16 cellular contexts compared by ENCODE assay signal in the genomic region with DNA sequence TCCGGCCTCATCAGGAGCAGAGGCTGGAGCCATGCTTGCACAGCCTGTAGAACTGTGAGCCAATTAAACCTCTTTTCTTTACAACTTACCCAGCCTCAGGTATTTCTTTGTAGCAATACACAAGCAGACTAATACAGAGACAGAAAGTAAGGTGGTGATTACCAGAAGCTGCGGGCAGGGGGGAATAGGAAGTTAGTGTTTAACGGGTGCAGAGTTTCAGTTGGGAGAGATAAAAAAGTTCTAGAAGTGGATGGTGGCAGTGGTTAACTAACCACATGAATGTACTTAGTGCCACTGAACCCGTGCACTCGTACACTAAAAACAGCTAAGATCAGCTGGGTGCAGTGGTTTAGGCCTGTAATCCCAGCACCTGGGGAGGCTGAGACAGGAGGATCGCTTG.
A peak's percentile ranks its signal among the peaks of the same experiment; 100 is the strongest.
DNase-seq lines count a peak whose midpoint lies in the region; ATAC-seq and TF ChIP-seq lines count a peak whose summit lies in the region.
"Had no signal": no experiment of that assay in that cellular context is flagged by ENCODE, and none has a peak within 500 bp of the region (broad histone marks: within the 10 kb centered on the region; RNA-seq: fewer than 3 reads in every experiment).

No MANE protein-coding gene starts in this region.

- peak overlapping the region in 2 of 3 donors; percentile 15 to 48 for H3K27ac Mint-ChIP-seq in CD4-positive, CD25-positive, alpha-beta regulatory T cell
- no peak overlapping the region for H3K27ac Mint-ChIP-seq in activated naive CD8-positive, alpha-beta T cell treated with anti-CD3 and anti-CD28 coated beads for 36 hours
- H3K27ac Mint-ChIP-seq in Calu3 (ENCODE audit: unreplicated experiment), result no peak overlapping the region
- H3K27ac Mint-ChIP-seq: B cell had no signal

- no peaks in the 10 kb centered on the region for H3K36me3 Mint-ChIP-seq in CD4-positive, CD25-positive, alpha-beta regulatory T cell
- H3K36me3 Mint-ChIP-seq in activated naive CD8-positive, alpha-beta T cell treated with anti-CD3 and anti-CD28 coated beads for 36 hours, result peaks cover 6% of the 10 kb centered on the region
- H3K36me3 Mint-ChIP-seq in Calu3 (ENCODE audit: insufficient read depth, unreplicated experiment), result no peaks in the 10 kb centered on the region

- ATAC-seq in CD4-positive, CD25-positive, alpha-beta regulatory T cell (ENCODE audit: low read depth in 2 of 2), result peak; percentile 34 to 56
- ATAC-seq in GM21717 (IDR thresholded peaks at IDR 0.05; ENCODE audit: unreplicated experiment), result no peak
- ATAC-seq: esophagus mucosa had no signal

- peaks cover 0 to 2% (median 0%) of the 10 kb centered on the region in 7 donors for H3K9me3 Mint-ChIP-seq in CD4-positive, CD25-positive, alpha-beta regulatory T cell
- peaks cover 12% of the 10 kb centered on the region for H3K9me3 Mint-ChIP-seq in activated naive CD8-positive, alpha-beta T cell treated with anti-CD3 and anti-CD28 coated beads for 36 hours
- no peaks in the 10 kb centered on the region for H3K9me3 Mint-ChIP-seq in Calu3 (ENCODE audit: low read depth, unreplicated experiment)

- peaks cover 3 to 9% of the 10 kb centered on the region in 2 experiments for H3K9me3 ChIP-seq in CD4-positive, CD25-positive, alpha-beta regulatory T cell (ENCODE audit: control insufficient read depth in 2 of 2, low read length in 2 of 2)
- H3K9me3 ChIP-seq in ascending aorta, result peaks cover 0 to 5% of the 10 kb centered on the region in 2 donors
- H3K9me3 ChIP-seq: SK-N-SH had no signal

- H3K27me3 Mint-ChIP-seq in CD4-positive, CD25-positive, alpha-beta regulatory T cell, result peaks cover 6% of the 10 kb centered on the region
- H3K27me3 Mint-ChIP-seq in activated naive CD8-positive, alpha-beta T cell treated with anti-CD3 and anti-CD28 coated beads for 36 hours, result peaks cover 22% of the 10 kb centered on the region
- H3K27me3 Mint-ChIP-seq in Calu3 (ENCODE audit: unreplicated experiment), result no peaks in the 10 kb centered on the region

- no peak overlapping the region for H3K27ac ChIP-seq in CD4-positive, CD25-positive, alpha-beta regulatory T cell (ENCODE audit: insufficient read depth, low read length, poor library complexity, severe bottlenecking)
- H3K27ac ChIP-seq in ascending aorta, result no peak overlapping the region
- H3K27ac ChIP-seq: HL-60 had no signal

- H3K4me1 ChIP-seq in CD4-positive, CD25-positive, alpha-beta regulatory T cell (ENCODE audit: control insufficient read depth, insufficient read depth, low read length, poor library complexity, severe bottlenecking), result no peaks in the 10 kb centered on the region
- no peaks in the 10 kb centered on the region for H3K4me1 ChIP-seq in ascending aorta

- H3K4me1 Mint-ChIP-seq in CD4-positive, CD25-positive, alpha-beta regulatory T cell, result peaks cover 0 to 18% (median 5%) of the 10 kb centered on the region in 4 donors
- peaks cover 6% of the 10 kb centered on the region for H3K4me1 Mint-ChIP-seq in activated naive CD8-positive, alpha-beta T cell treated with anti-CD3 and anti-CD28 coated beads for 36 hours
- H3K4me1 Mint-ChIP-seq in Calu3 (ENCODE audit: low read depth, unreplicated experiment), result no peaks in the 10 kb centered on the region
- H3K4me1 Mint-ChIP-seq: B cell had no signal

- CTCF ChIA-PET in Calu3 (lab: Charles Lee), result no interaction called here

- DNase-seq in CD4-positive, CD25-positive, alpha-beta regulatory T cell, result peak in 2 of 3 donors; percentile 21 to 55
- DNase-seq in GM12864 (ENCODE audit: low read depth) (peak; percentile 38), OCI-M1 (lab: John Stamatoyannopoulos, UW) (peak; percentile 64), ascending aorta (ENCODE audit: low spot score in 2 of 2) (no peak), cortex of kidney (lab: John Stamatoyannopoulos, UW) (no peak), Calu3 (no peak)
- peak; percentile 49 for DNase-seq in activated naive CD8-positive, alpha-beta T cell treated with anti-CD3 and anti-CD28 coated beads for 36 hours
- DNase-seq: amniotic stem cell, H7, hippocampal formation, NCI-H2107, SK-N-SH had no signal

- intact Hi-C loops in ascending aorta (cut with DNase I), result no loop called here
- intact Hi-C loops in Calu3 (cut with micrococcal nuclease; ENCODE audit: unreplicated experiment), result no loop called here

- H3K36me3 ChIP-seq in CD4-positive, CD25-positive, alpha-beta regulatory T cell (ENCODE audit: control insufficient read depth, insufficient read depth, low read length), result no peaks in the 10 kb centered on the region
- H3K36me3 ChIP-seq in ascending aorta, result no peaks in the 10 kb centered on the region

- no peaks in the 10 kb centered on the region for H3K27me3 ChIP-seq in CD4-positive, CD25-positive, alpha-beta regulatory T cell (ENCODE audit: control insufficient read depth, insufficient read depth, low read length)
- H3K27me3 ChIP-seq in ascending aorta, result no peaks in the 10 kb centered on the region

- no TSS peak for BruUV-seq in Calu3 (replicated peaks; lab: Mats Ljungman, UMichigan)

- no peak overlapping the region for H3K4me3 ChIP-seq in CD4-positive, CD25-positive, alpha-beta regulatory T cell (ENCODE audit: low read depth, low read length)
- H3K4me3 ChIP-seq in GM12864 (ENCODE audit: low read depth, low read length) (no peak overlapping the region), ascending aorta (no peak overlapping the region)

- peak overlapping the region in 2 of 4 donors; percentile 4 for H3K4me3 Mint-ChIP-seq in CD4-positive, CD25-positive, alpha-beta regulatory T cell
- no peak overlapping the region for H3K4me3 Mint-ChIP-seq in activated naive CD8-positive, alpha-beta T cell treated with anti-CD3 and anti-CD28 coated beads for 36 hours
- H3K4me3 Mint-ChIP-seq in Calu3 (ENCODE audit: low read depth, unreplicated experiment), result no peak overlapping the region
- H3K4me3 Mint-ChIP-seq: B cell had no signal

- TF ChIP-seq CTCF in GM12864 (IDR thresholded peaks at IDR 0.05; ENCODE audit: low read depth, low read length, missing control alignments) (no peak), ascending aorta (IDR thresholded peaks at IDR 0.05) (no peak), Calu3 (IDR thresholded peaks at IDR 0.05; ENCODE audit: unreplicated experiment) (no peak)

Comparison
In these comparisons a context has a peak if more than half of its experiments do, and no peak if none do; other contexts are left out.
1. DNase-seq: peak in CD4-positive, CD25-positive, alpha-beta regulatory T cell (2 of 3), GM12864 (single experiment), OCI-M1 (single experiment) and activated naive CD8-positive, alpha-beta T cell treated with anti-CD3 and anti-CD28 coated beads for 36 hours (single experiment); none in ascending aorta (0 of 2), cortex of kidney (single experiment) and Calu3 (single experiment).
2. H3K27ac Mint-ChIP-seq: peak in CD4-positive, CD25-positive, alpha-beta regulatory T cell (2 of 3); none in activated naive CD8-positive, alpha-beta T cell treated with anti-CD3 and anti-CD28 coated beads for 36 hours (single experiment) and Calu3 (single experiment).